8 cellular contexts compared by ENCODE assay signal in genomic region chr9:136693490-136694162, GRCh38. TPM values are rescaled to one million over a fixed set of nuclear protein-coding genes. Genes with fewer than 3 reads are reported as not detected.
A peak's percentile ranks its signal among the peaks of the same experiment; 100 is the strongest.
DNase-seq lines count a peak whose midpoint lies in the region; ATAC-seq, FAIRE-seq and TF ChIP-seq lines count a peak whose summit lies in the region.

No MANE protein-coding gene starts in this region.

- H3K4me3 ChIP-seq in HCT116 (replicated peaks in 1 of 2; ENCODE audit: low read depth in 1 of 2, low read length in 2 of 2) (peak overlapping the region; percentile 31 to 58), HepG2 (replicated peaks in 1 of 3; ENCODE audit: insufficient read depth in 1 of 3, low read depth in 2 of 3, low read length in 3 of 3) (peak overlapping the region in 1 of 3 experiments; percentile 34; a peak in 1 of 6 replicates), esophagus muscularis mucosa (no peak overlapping the region)

- H3K79me2 ChIP-seq in HCT116 (ENCODE audit: insufficient read depth, low read length) (no peaks in the 10 kb centered on the region), HepG2 (ENCODE audit: insufficient read depth, low read length) (no peaks in the 10 kb centered on the region)

- intact Hi-C loops in HCT116 (cut with micrococcal nuclease), result loop anchor here (2.0 kb wide), 2 partner anchors 49 to 209 kb away; no protein-coding TSS in a partner anchor
- intact Hi-C loops in HepG2 (cut with micrococcal nuclease; ENCODE audit: unreplicated experiment), result loop anchor here (5.0 kb wide), 1 partner anchor 46 kb away; no protein-coding TSS in a partner anchor
- intact Hi-C loops in esophagus muscularis mucosa (cut with DNase I), result loop anchor here (10.0 kb wide), 1 partner anchor 209 kb away; the partner anchor contains the start of gene SEC16A

- BruUV-seq in HCT116 (replicated peaks; lab: Mats Ljungman, UMichigan) (no TSS peak), HepG2 (replicated peaks; lab: Mats Ljungman, UMichigan) (no TSS peak)

- H3K27me3 Mint-ChIP-seq in WTC11 (ENCODE audit: low read depth), result no peaks in the 10 kb centered on the region

- POLR2A ChIA-PET in HCT116 (lab: Charles Lee) (interaction anchor here (0.6 to 1.1 kb wide), 4 partner anchors 19 to 116 kb away, joined by 3 to 6 read pairs (median 4); no protein-coding TSS in a partner anchor), WTC11 (lab: Charles Lee) (interaction anchor here (0.6 kb wide), 1 partner anchor 18 kb away, joined by 3 read pairs; no protein-coding TSS in a partner anchor), HepG2 (lab: Yijun Ruan, JAX) (interaction anchor here (1.0 to 1.1 kb wide), 3 partner anchors 21 to 35 kb away, joined by 4 to 9 read pairs (median 8); no protein-coding TSS in a partner anchor)

- no peak overlapping the region for H3K4me3 Mint-ChIP-seq in WTC11

- TF ChIP-seq CTCF in HCT116 (IDR thresholded peaks at IDR 0.05 in 2 of 3, conservative IDR thresholded peaks at IDR 0.05 in 1 of 3; ENCODE audit: borderline replicate concordance in 1 of 3, insufficient read depth in 1 of 3, low read depth in 2 of 3, low read length in 2 of 3) (no peak), WTC11 (IDR thresholded peaks at IDR 0.05) (no peak), HepG2 (CRISPR knock-in tag; IDR thresholded peaks at IDR 0.05) (no peak), esophagus muscularis mucosa (IDR thresholded peaks at IDR 0.05) (no peak)

- H4K20me1 ChIP-seq in HCT116 (ENCODE audit: insufficient read depth), result no peaks in the 10 kb centered on the region
- no peaks in the 10 kb centered on the region for H4K20me1 ChIP-seq in HepG2 (ENCODE audit: insufficient read depth, low read length)

- TF ChIP-seq EP300 in HepG2 (IDR thresholded peaks at IDR 0.05; ENCODE audit: low read depth in 2 of 2, low read length in 2 of 2) (peak in 1 of 2 experiments; percentile 49; a peak in 2 of 4 replicates), HepG2 (CRISPR knock-in tag; IDR thresholded peaks at IDR 0.05; ENCODE audit: borderline replicate concordance) (no peak), esophagus muscularis mucosa (IDR thresholded peaks at IDR 0.05) (no peak)

- H3K27ac ChIP-seq in HCT116 (ENCODE audit: low read depth, low read length) (peak overlapping the region; percentile 92), HepG2 (ENCODE audit: extremely low read length, insufficient read depth, low read length) (no peak overlapping the region), esophagus muscularis mucosa (replicated peaks in 1 of 4) (no peak overlapping the region)

- no peaks in the 10 kb centered on the region for H3K27me3 ChIP-seq in HCT116 (ENCODE audit: insufficient read depth, low read length)
- H3K27me3 ChIP-seq in HepG2 (ENCODE audit: control insufficient read depth in 1 of 2, insufficient read depth in 2 of 2, low read length in 2 of 2), result peaks cover 20 to 58% of the 10 kb centered on the region in 2 experiments; a peak in 4 of 5 replicates
- peaks cover 0 to 19% (median 0%) of the 10 kb centered on the region in 4 donors for H3K27me3 ChIP-seq in esophagus muscularis mucosa

- ATAC-seq in HCT116 (peak; percentile 88), WTC11 (peak; percentile 7; the same call in 1 of the 2 replicates), HepG2 (peak; percentile 49), GM21825 (IDR thresholded peaks at IDR 0.05; ENCODE audit: unreplicated experiment) (no peak)

- CTCF ChIA-PET in HCT116 (lab: Charles Lee) (interaction anchor here (0.6 to 1.4 kb wide), 15 partner anchors 10 to 336 kb away, joined by 3 to 11 read pairs (median 3); no protein-coding TSS in a partner anchor), WTC11 (lab: Charles Lee) (interaction anchor here (0.8 to 4.9 kb wide), 14 partner anchors 11 to 354 kb away, joined by 3 to 44 read pairs (median 4); no protein-coding TSS in a partner anchor), HepG2 (lab: Yijun Ruan, JAX; ENCODE audit: low intra/inter-chr PET ratio, low total read pairs) (interaction anchor here (0.9 to 1.0 kb wide), 3 partner anchors 20 to 205 kb away, joined by 3 to 4 read pairs (median 3); no protein-coding TSS in a partner anchor)

- H3K4me2 ChIP-seq in HCT116 (ENCODE audit: low read length) (peak overlapping the region; percentile 98), HepG2 (ENCODE audit: low read depth, low read length) (peak overlapping the region; percentile 62)

- in situ Hi-C loops in ACHN (cut with HindIII; ENCODE audit: low pct_ligation_motif_present, low pct_unique_long_range_greater_than_20kb, low sequenced_read_pairs), result no loop called here
- in situ Hi-C loops in HepG2 (cut with HindIII; ENCODE audit: extremely low pct_ligation_motif_present, low pct_unique_long_range_greater_than_20kb), result no loop called here

- no peaks in the 10 kb centered on the region for H3K36me3 Mint-ChIP-seq in WTC11

- no peaks in the 10 kb centered on the region for H3K9me2 ChIP-seq in HCT116 (ENCODE audit: insufficient read depth)

- no peaks in the 10 kb centered on the region for H3K9me3 Mint-ChIP-seq in WTC11

- peaks cover 10% of the 10 kb centered on the region for H3K4me1 Mint-ChIP-seq in WTC11

- WGBS in HepG2 (ENCODE audit: low lambda C conversion rate), result 0% methylated on average over 7 of the region's 15 CpGs
- 71% methylated on average over 15 of the region's 15 CpGs for WGBS in esophagus muscularis mucosa

- TF ChIP-seq RAD21 in HCT116 (IDR thresholded peaks at IDR 0.05; ENCODE audit: low read depth), result no peak
- no peak for TF ChIP-seq RAD21 in HepG2 (CRISPR knock-in tag; IDR thresholded peaks at IDR 0.05)

- DNase-seq in ACHN, result peak; percentile 70
- DNase-seq in HCT116 (ENCODE audit: low read depth, low spot score), result peak; percentile 76
- no peak for DNase-seq in WTC11 (ENCODE audit: low spot score)
- peak; percentile 63 for DNase-seq in HepG2 (ENCODE audit: low spot score)
- no peak for DNase-seq in esophagus muscularis mucosa (ENCODE audit: extremely low spot score)
- no peak for DNase-seq in NCI-H524 (lab: John Stamatoyannopoulos, UW)
- DNase-seq in NCI-H1048 (lab: John Stamatoyannopoulos, UW), result no peak

- peak overlapping the region; percentile 64 for H2AFZ ChIP-seq in HCT116 (ENCODE audit: low read depth, low read length, poor library complexity, severe bottlenecking)
- no peak overlapping the region for H2AFZ ChIP-seq in HepG2 (ENCODE audit: low read length)

- H3K4me1 ChIP-seq in HCT116 (ENCODE audit: control insufficient read depth in 1 of 2, insufficient read depth in 2 of 2, low read length in 2 of 2) (peaks cover 50 to 77% of the 10 kb centered on the region in 2 experiments), HepG2 (ENCODE audit: insufficient read depth, low read length) (peaks cover 70% of the 10 kb centered on the region), esophagus muscularis mucosa (peaks cover 30 to 37% (median 35%) of the 10 kb centered on the region in 4 donors)

- H3K27ac Mint-ChIP-seq in WTC11, result no peak overlapping the region

- peak overlapping the region; percentile 74 for H3K9ac ChIP-seq in HCT116 (ENCODE audit: low read length)
- H3K9ac ChIP-seq in HepG2 (ENCODE audit: insufficient read depth, low read depth, low read length), result no peak overlapping the region

- H3K9me3 ChIP-seq in HCT116 (ENCODE audit: control insufficient read depth in 1 of 2, insufficient read depth in 1 of 2, low read depth in 1 of 2, low read length in 2 of 2) (no peaks in the 10 kb centered on the region), HepG2 (ENCODE audit: low read length) (no peaks in the 10 kb centered on the region), esophagus muscularis mucosa (no peaks in the 10 kb centered on the region)

- peak; percentile 8 for FAIRE-seq in HepG2 (lab: Jason Lieb, UNC)

- TF ChIP-seq POLR2A in HCT116 (IDR thresholded peaks at IDR 0.05; ENCODE audit: borderline replicate concordance, extremely low read depth, insufficient read depth, insufficient read length) (no peak), HepG2 (IDR thresholded peaks at IDR 0.05; ENCODE audit: insufficient read depth in 1 of 2, low read depth in 2 of 2, low read length in 2 of 2) (no peak), esophagus muscularis mucosa (IDR thresholded peaks at IDR 0.05; ENCODE audit: low read depth) (no peak)

- RAD21 ChIA-PET in HCT116 (lab: Charles Lee; ENCODE audit: low non-redundant PET in 1 of 2, low total read pairs in 2 of 2, uncharacterized antibody in 2 of 2, unreplicated experiment in 2 of 2), result interaction anchor here (0.7 to 1.0 kb wide), 5 partner anchors 36 to 209 kb away, joined by 3 to 4 read pairs (median 3); partner anchors contain the start of gene LCN8 (in 1 of the 2)

- no peaks in the 10 kb centered on the region for H3K36me3 ChIP-seq in HCT116 (ENCODE audit: control insufficient read depth in 1 of 2, insufficient read depth in 2 of 2, low read length in 2 of 2)
- no peaks in the 10 kb centered on the region for H3K36me3 ChIP-seq in HepG2 (replicated peaks in 1 of 2; ENCODE audit: control insufficient read depth in 1 of 2, insufficient read depth in 2 of 2, low read length in 2 of 2)
- no peaks in the 10 kb centered on the region for H3K36me3 ChIP-seq in esophagus muscularis mucosa

RNA-seq across cellular contexts. Expression of gene AGPAT2, which starts 6.4 kb away (rescaled TPM):
- 86.0 TPM for total RNA-seq in HCT116 (2021; ENCODE audit: unreplicated experiment)
- polyA plus RNA-seq in HCT116 (2012), result 84.7 and 91.2 TPM in 2 replicates
- total RNA-seq in WTC11 (2021), result 40.2 to 42.2 TPM (median 41.2 TPM) in 3 replicates
- 2.5 and 3.9 TPM in 2 replicates for total RNA-seq in HepG2 (2016; rRNA removed; fragmentation: Illumina TruSeq; extraction: Trizol)
- 5.2 and 5.9 TPM in 2 replicates for total RNA-seq in HepG2 (2016; cell fraction: cytosol; rRNA removed; fragmentation: Illumina TruSeq; extraction: Trizol; ENCODE audit: low read depth)
- 2.1 and 3.5 TPM in 2 replicates for total RNA-seq in HepG2 (2016; cell fraction: insoluble cytoplasmic fraction; rRNA removed; fragmentation: Illumina TruSeq; extraction: Trizol)
- total RNA-seq in HepG2 (2016; cell fraction: membrane; rRNA removed; fragmentation: Illumina TruSeq; extraction: Trizol), result 6.3 and 6.7 TPM in 2 replicates
- total RNA-seq in HepG2 (2016; cell fraction: nucleus; rRNA removed; fragmentation: Illumina TruSeq; extraction: Trizol), result 3.1 and 3.9 TPM in 2 replicates
- polyA plus RNA-seq in HepG2 (2011; rRNA removed), result 25.8 and 33.0 TPM in 2 replicates
- 34.1 and 37.6 TPM in 2 replicates for polyA plus RNA-seq in HepG2 (2011; cell fraction: cytosol; rRNA removed)
- 32.1 and 35.6 TPM in 2 replicates for polyA plus RNA-seq in HepG2 (2011; cell fraction: nucleus; rRNA removed)
- polyA plus RNA-seq in HepG2 (2012), result 9.3 and 10.6 TPM in 2 replicates
- polyA plus RNA-seq in HepG2 (2016; cell fraction: cytosol; fragmentation: Illumina TruSeq; extraction: Trizol; ENCODE audit: low read depth), result 8.4 and 9.1 TPM in 2 replicates
- polyA plus RNA-seq in HepG2 (2016; cell fraction: insoluble cytoplasmic fraction; fragmentation: Illumina TruSeq; extraction: Trizol; ENCODE audit: low read depth), result 3.6 and 3.8 TPM in 2 replicates
- polyA plus RNA-seq in HepG2 (2016; cell fraction: membrane; fragmentation: Illumina TruSeq; extraction: Trizol; ENCODE audit: low read depth), result 9.7 and 9.8 TPM in 2 replicates
- 8.2 and 8.4 TPM in 2 replicates for polyA plus RNA-seq in HepG2 (2016; cell fraction: nucleus; fragmentation: Illumina TruSeq; extraction: Trizol; ENCODE audit: insufficient read depth, low read depth)
- 34.1 and 96.5 TPM in 2 replicates for polyA minus RNA-seq in HepG2 (2011; rRNA and poly(A)+ RNA removed; ENCODE audit: low replicate concordance)
- 12.3 and 17.9 TPM in 2 replicates for polyA minus RNA-seq in HepG2 (2011; cell fraction: cytosol; rRNA and poly(A)+ RNA removed)
- polyA minus RNA-seq in HepG2 (2011; cell fraction: nucleus; rRNA and poly(A)+ RNA removed), result 6.1 and 6.2 TPM in 2 replicates
- 10 to 100 TPM; 22.0 to 52.8 (median 39.3) TPM for total RNA-seq in esophagus muscularis mucosa

RNA-seq across cellular contexts. Expression of gene DIPK1B, which starts 18.7 kb away (rescaled TPM):
- total RNA-seq in HCT116 (2021; ENCODE audit: unreplicated experiment), result 15.6 TPM
- polyA plus RNA-seq in HCT116 (2012), result 13.9 and 14.7 TPM in 2 replicates
- total RNA-seq in WTC11 (2021), result 45.4 to 49.8 TPM (median 48.9 TPM) in 3 replicates
- total RNA-seq in HepG2 (2016; rRNA removed; fragmentation: Illumina TruSeq; extraction: Trizol), result 0.18 and 0.28 TPM in 2 replicates
- total RNA-seq in HepG2 (2016; cell fraction: cytosol; rRNA removed; fragmentation: Illumina TruSeq; extraction: Trizol; ENCODE audit: low read depth), result 0.91 and 1.1 TPM in 2 replicates
- 0.28 and 0.41 TPM in 2 replicates for total RNA-seq in HepG2 (2016; cell fraction: insoluble cytoplasmic fraction; rRNA removed; fragmentation: Illumina TruSeq; extraction: Trizol)
- total RNA-seq in HepG2 (2016; cell fraction: membrane; rRNA removed; fragmentation: Illumina TruSeq; extraction: Trizol), result 0.99 and 1.2 TPM in 2 replicates
- 0.16 TPM in 1 of 2 replicates, not detected in the other for total RNA-seq in HepG2 (2016; cell fraction: nucleus; rRNA removed; fragmentation: Illumina TruSeq; extraction: Trizol)
- polyA plus RNA-seq in HepG2 (2011; rRNA removed), result 3.9 and 7.2 TPM in 2 replicates
- polyA plus RNA-seq in HepG2 (2011; cell fraction: cytosol; rRNA removed), result 4.8 and 7.5 TPM in 2 replicates
- polyA plus RNA-seq in HepG2 (2011; cell fraction: nucleus; rRNA removed), result 17.3 and 19.2 TPM in 2 replicates
- polyA plus RNA-seq in HepG2 (2012), result 3.2 TPM in 2 replicates
- 1.3 TPM in 2 replicates for polyA plus RNA-seq in HepG2 (2016; cell fraction: cytosol; fragmentation: Illumina TruSeq; extraction: Trizol; ENCODE audit: low read depth)
- 0.28 and 0.45 TPM in 2 replicates for polyA plus RNA-seq in HepG2 (2016; cell fraction: insoluble cytoplasmic fraction; fragmentation: Illumina TruSeq; extraction: Trizol; ENCODE audit: low read depth)
- 1.1 TPM in 2 replicates for polyA plus RNA-seq in HepG2 (2016; cell fraction: membrane; fragmentation: Illumina TruSeq; extraction: Trizol; ENCODE audit: low read depth)
- polyA plus RNA-seq in HepG2 (2016; cell fraction: nucleus; fragmentation: Illumina TruSeq; extraction: Trizol; ENCODE audit: insufficient read depth, low read depth), result 0.56 and 0.57 TPM in 2 replicates
- 0.07 and 7.1 TPM in 2 replicates for polyA minus RNA-seq in HepG2 (2011; rRNA and poly(A)+ RNA removed; ENCODE audit: low replicate concordance)
- polyA minus RNA-seq in HepG2 (2011; cell fraction: cytosol; rRNA and poly(A)+ RNA removed), result 2.7 and 3.6 TPM in 2 replicates
- 1.2 TPM in 2 replicates for polyA minus RNA-seq in HepG2 (2011; cell fraction: nucleus; rRNA and poly(A)+ RNA removed)
- 10 to 100 TPM in 3 of 4 donors, 1 to 10 TPM in 1; 6.6 to 27.8 (median 21.5) TPM for total RNA-seq in esophagus muscularis mucosa

RNA-seq across cellular contexts. Expression of gene EGFL7, which starts 30.9 kb away (rescaled TPM):
- total RNA-seq in HCT116 (2021; ENCODE audit: unreplicated experiment), result 82.0 TPM
- polyA plus RNA-seq in HCT116 (2012), result 87.5 and 89.7 TPM in 2 replicates
- total RNA-seq in WTC11 (2021), result 54.6 to 64.9 TPM (median 62.8 TPM) in 3 replicates
- total RNA-seq in HepG2 (2016; rRNA removed; fragmentation: Illumina TruSeq; extraction: Trizol), result 0.20 TPM in 1 of 2 replicates, not detected in the other
- 0.61 and 0.88 TPM in 2 replicates for total RNA-seq in HepG2 (2016; cell fraction: cytosol; rRNA removed; fragmentation: Illumina TruSeq; extraction: Trizol; ENCODE audit: low read depth)
- 0.19 and 0.32 TPM in 2 replicates for total RNA-seq in HepG2 (2016; cell fraction: insoluble cytoplasmic fraction; rRNA removed; fragmentation: Illumina TruSeq; extraction: Trizol)
- 0.59 and 0.93 TPM in 2 replicates for total RNA-seq in HepG2 (2016; cell fraction: membrane; rRNA removed; fragmentation: Illumina TruSeq; extraction: Trizol)
- total RNA-seq in HepG2 (2016; cell fraction: nucleus; rRNA removed; fragmentation: Illumina TruSeq; extraction: Trizol), result 0.40 TPM in 1 of 2 replicates, not detected in the other
- 5.1 and 10.3 TPM in 2 replicates for polyA plus RNA-seq in HepG2 (2011; rRNA removed)
- 7.6 and 12.5 TPM in 2 replicates for polyA plus RNA-seq in HepG2 (2011; cell fraction: cytosol; rRNA removed)
- 20.6 and 22.6 TPM in 2 replicates for polyA plus RNA-seq in HepG2 (2011; cell fraction: nucleus; rRNA removed)
- polyA plus RNA-seq in HepG2 (2012), result 1.6 and 2.3 TPM in 2 replicates
- 0.54 and 0.89 TPM in 2 replicates for polyA plus RNA-seq in HepG2 (2016; cell fraction: cytosol; fragmentation: Illumina TruSeq; extraction: Trizol; ENCODE audit: low read depth)
- 0.20 and 0.56 TPM in 2 replicates for polyA plus RNA-seq in HepG2 (2016; cell fraction: insoluble cytoplasmic fraction; fragmentation: Illumina TruSeq; extraction: Trizol; ENCODE audit: low read depth)
- 0.68 and 0.72 TPM in 2 replicates for polyA plus RNA-seq in HepG2 (2016; cell fraction: membrane; fragmentation: Illumina TruSeq; extraction: Trizol; ENCODE audit: low read depth)
- polyA plus RNA-seq in HepG2 (2016; cell fraction: nucleus; fragmentation: Illumina TruSeq; extraction: Trizol; ENCODE audit: insufficient read depth, low read depth), result not detected in 2 replicates
- polyA minus RNA-seq in HepG2 (2011; rRNA and poly(A)+ RNA removed; ENCODE audit: low replicate concordance), result 3.6 and 4.7 TPM in 2 replicates
- polyA minus RNA-seq in HepG2 (2011; cell fraction: cytosol; rRNA and poly(A)+ RNA removed), result 3.1 and 3.3 TPM in 2 replicates
- polyA minus RNA-seq in HepG2 (2011; cell fraction: nucleus; rRNA and poly(A)+ RNA removed), result 1.9 and 3.0 TPM in 2 replicates
- 100 to 1,000 TPM in 1 of 4 donors, 10 to 100 TPM in 3; 33.2 to 134 (median 78.7) TPM for total RNA-seq in esophagus muscularis mucosa

RNA-seq across cellular contexts. Expression of gene LCN10, which starts 49.1 kb away (rescaled TPM):
- total RNA-seq in HCT116 (2021; ENCODE audit: unreplicated experiment) (not detected), WTC11 (2021) (2.4 to 3.7 TPM (median 3.3 TPM) in 3 replicates), HepG2 (2016; rRNA removed; fragmentation: Illumina TruSeq; extraction: Trizol) (0.14 and 0.53 TPM in 2 replicates), esophagus muscularis mucosa (10 to 100 TPM in 2 of 4 donors, 1 to 10 TPM in 2; 7.0 to 12.6 (median 9.8) TPM)
- 0.07 TPM in 1 of 2 replicates, not detected in the other for polyA plus RNA-seq in HCT116 (2012)
- not detected in 2 replicates for total RNA-seq in HepG2 (2016; cell fraction: cytosol; rRNA removed; fragmentation: Illumina TruSeq; extraction: Trizol; ENCODE audit: low read depth)
- total RNA-seq in HepG2 (2016; cell fraction: insoluble cytoplasmic fraction; rRNA removed; fragmentation: Illumina TruSeq; extraction: Trizol), result 0.13 and 0.19 TPM in 2 replicates
- 0.34 TPM in 2 replicates for total RNA-seq in HepG2 (2016; cell fraction: membrane; rRNA removed; fragmentation: Illumina TruSeq; extraction: Trizol)
- total RNA-seq in HepG2 (2016; cell fraction: nucleus; rRNA removed; fragmentation: Illumina TruSeq; extraction: Trizol), result 0.22 TPM in 1 of 2 replicates, not detected in the other
- 0.61 and 0.84 TPM in 2 replicates for polyA plus RNA-seq in HepG2 (2011; rRNA removed)
- polyA plus RNA-seq in HepG2 (2011; cell fraction: cytosol; rRNA removed), result 0.82 and 1.0 TPM in 2 replicates
- 0.85 and 1.8 TPM in 2 replicates for polyA plus RNA-seq in HepG2 (2011; cell fraction: nucleus; rRNA removed)
- polyA plus RNA-seq in HepG2 (2012), result 1.5 and 1.8 TPM in 2 replicates
- 0.18 and 0.24 TPM in 2 replicates for polyA plus RNA-seq in HepG2 (2016; cell fraction: cytosol; fragmentation: Illumina TruSeq; extraction: Trizol; ENCODE audit: low read depth)
- polyA plus RNA-seq in HepG2 (2016; cell fraction: insoluble cytoplasmic fraction; fragmentation: Illumina TruSeq; extraction: Trizol; ENCODE audit: low read depth), result 0.27 and 0.43 TPM in 2 replicates
- polyA plus RNA-seq in HepG2 (2016; cell fraction: membrane; fragmentation: Illumina TruSeq; extraction: Trizol; ENCODE audit: low read depth), result 0.15 and 0.43 TPM in 2 replicates
- 0.41 and 0.74 TPM in 2 replicates for polyA plus RNA-seq in HepG2 (2016; cell fraction: nucleus; fragmentation: Illumina TruSeq; extraction: Trizol; ENCODE audit: insufficient read depth, low read depth)
- polyA minus RNA-seq in HepG2 (2011; rRNA and poly(A)+ RNA removed; ENCODE audit: low replicate concordance), result 0.30 and 1.0 TPM in 2 replicates
- polyA minus RNA-seq in HepG2 (2011; cell fraction: cytosol; rRNA and poly(A)+ RNA removed), result not detected in 2 replicates
- polyA minus RNA-seq in HepG2 (2011; cell fraction: nucleus; rRNA and poly(A)+ RNA removed), result not detected in 2 replicates

RNA-seq across cellular contexts. Expression of gene LCN6, which starts 54.7 kb away (rescaled TPM):
- total RNA-seq in HCT116 (2021; ENCODE audit: unreplicated experiment) (not detected), WTC11 (2021) (not detected in 3 replicates), HepG2 (2016; rRNA removed; fragmentation: Illumina TruSeq; extraction: Trizol) (not detected in 2 replicates), esophagus muscularis mucosa (10 to 100 TPM; 12.5 to 32.0 (median 23.9) TPM)
- polyA plus RNA-seq in HCT116 (2012), result not detected in 2 replicates
- not detected in 2 replicates for total RNA-seq in HepG2 (2016; cell fraction: cytosol; rRNA removed; fragmentation: Illumina TruSeq; extraction: Trizol; ENCODE audit: low read depth)
- total RNA-seq in HepG2 (2016; cell fraction: insoluble cytoplasmic fraction; rRNA removed; fragmentation: Illumina TruSeq; extraction: Trizol), result not detected in 2 replicates
- total RNA-seq in HepG2 (2016; cell fraction: membrane; rRNA removed; fragmentation: Illumina TruSeq; extraction: Trizol), result not detected in 2 replicates
- total RNA-seq in HepG2 (2016; cell fraction: nucleus; rRNA removed; fragmentation: Illumina TruSeq; extraction: Trizol), result not detected in 2 replicates
- not detected in 2 replicates for polyA plus RNA-seq in HepG2 (2011; rRNA removed)
- polyA plus RNA-seq in HepG2 (2011; cell fraction: cytosol; rRNA removed), result not detected in 2 replicates
- polyA plus RNA-seq in HepG2 (2011; cell fraction: nucleus; rRNA removed), result not detected in 2 replicates
- not detected in 2 replicates for polyA plus RNA-seq in HepG2 (2012)
- not detected in 2 replicates for polyA plus RNA-seq in HepG2 (2016; cell fraction: cytosol; fragmentation: Illumina TruSeq; extraction: Trizol; ENCODE audit: low read depth)
- not detected in 2 replicates for polyA plus RNA-seq in HepG2 (2016; cell fraction: insoluble cytoplasmic fraction; fragmentation: Illumina TruSeq; extraction: Trizol; ENCODE audit: low read depth)
- polyA plus RNA-seq in HepG2 (2016; cell fraction: membrane; fragmentation: Illumina TruSeq; extraction: Trizol; ENCODE audit: low read depth), result not detected in 2 replicates
- not detected in 2 replicates for polyA plus RNA-seq in HepG2 (2016; cell fraction: nucleus; fragmentation: Illumina TruSeq; extraction: Trizol; ENCODE audit: insufficient read depth, low read depth)
- not detected in 2 replicates for polyA minus RNA-seq in HepG2 (2011; rRNA and poly(A)+ RNA removed; ENCODE audit: low replicate concordance)
- polyA minus RNA-seq in HepG2 (2011; cell fraction: cytosol; rRNA and poly(A)+ RNA removed), result not detected in 2 replicates
- polyA minus RNA-seq in HepG2 (2011; cell fraction: nucleus; rRNA and poly(A)+ RNA removed), result not detected in 2 replicates

Comparison
In these comparisons a context has a peak if more than half of its experiments do, and no peak if none do; other contexts are left out.
1. DNase-seq: peak in ACHN (single experiment), HCT116 (single experiment) and HepG2 (single experiment); none in WTC11 (single experiment), esophagus muscularis mucosa (single experiment), NCI-H524 (0 of 2) and NCI-H1048 (single experiment).
2. H3K4me3 ChIP-seq: peak in HCT116 (2 of 2); none in esophagus muscularis mucosa (0 of 4).
3. RNA of gene EGFL7, which starts 30.9 kb away (total RNA-seq): 33.2 to 134 TPM in esophagus muscularis mucosa, 82.0 TPM in HCT116 (single experiment) and 54.6 to 64.9 TPM in WTC11; 0.19 to 0.93 TPM in HepG2; every median in the first group is over 10 times any median in the second.